In genomic region chr4:74085669-74086068, GRCh38 we compare ENCODE assay signal across 24 cellular contexts. TPM values are rescaled to one million over a fixed set of nuclear protein-coding genes. Genes with fewer than 3 reads are reported as not detected.
"Had no signal": no experiment of that assay in that cellular context is flagged by ENCODE, and none has a peak within 500 bp of the region (broad histone marks: within the 10 kb centered on the region; RNA-seq: fewer than 3 reads in every experiment).

No MANE protein-coding gene starts in this region.

- H3K36me3 ChIP-seq: esophagus squamous epithelium, neutrophil, thoracic aorta, uterus had no signal

- H3K27me3 ChIP-seq: esophagus squamous epithelium, uterus had no signal

- DNase-seq: activated CD4-positive, alpha-beta T cell treated with anti-CD3 and anti-CD28 coated beads for 36 hours; activated CD4-positive, CD25-positive, alpha-beta regulatory T cell; activated CD8-positive, alpha-beta memory T cell treated with anti-CD3 and anti-CD28 coated beads, Interleukin-2, amount 10 ng/mL, durations not matched to agents 7 days and 5 days; activated CD8-positive, alpha-beta T cell treated with anti-CD3 and anti-CD28 coated beads, Interleukin-2, amount 10 ng/mL, durations not matched to agents 7 days and 5 days; activated naive CD4-positive, alpha-beta T cell; activated T-cell treated with anti-CD3 and anti-CD28 coated beads, Interleukin-2, amount 50 U/mL, for 48 hours; anterior cingulate cortex; esophagus squamous epithelium; foreskin melanocyte; islet precursor cell; naive B cell; nephron progenitor cell; retina; stimulated activated CD4-positive, alpha-beta T cell treated with anti-CD3 and anti-CD28 coated beads, Interleukin-12 subunit alpha, Interleukin-12 subunit beta, amount 100 ng/mL, for 4 hours; stimulated activated CD4-positive, alpha-beta T cell treated with anti-CD3 and anti-CD28 coated beads, Interleukin-4, amount 100 ng/mL, for 1 hour; stimulated activated naive CD8-positive, alpha-beta T cell treated with anti-CD3 and anti-CD28 coated beads, Interleukin-15, Interleukin-2, amounts not matched to agents 100 U/mL and 50 U/mL, for 24 hours; uterus had no signal

- H3K9me3 ChIP-seq: esophagus squamous epithelium, neutrophil, thoracic aorta, uterus had no signal

- H3K4me3 ChIP-seq: esophagus squamous epithelium, skin epidermis, thoracic aorta, uterus had no signal

- H3K27ac ChIP-seq: epithelial cell of prostate, esophagus squamous epithelium, neutrophil, skin epidermis, thoracic aorta, uterus had no signal

- ATAC-seq: activated CD4-positive, alpha-beta T cell treated with anti-CD3 and anti-CD28 coated beads for 36 hours; activated CD8-positive, alpha-beta memory T cell treated with anti-CD3 and anti-CD28 coated beads, Interleukin-2, amount 10 ng/mL, durations not matched to agents 7 days and 5 days; activated CD8-positive, alpha-beta T cell treated with anti-CD3 and anti-CD28 coated beads, Interleukin-2, amount 10 ng/mL, durations not matched to agents 7 days and 5 days; sciatic nerve; stimulated activated naive CD8-positive, alpha-beta T cell treated with anti-CD3 and anti-CD28 coated beads, Interleukin-15, Interleukin-2, amounts not matched to agents 100 U/mL and 50 U/mL, for 24 hours had no signal

- FAIRE-seq: bronchial epithelial cell had no signal

- H3K4me1 ChIP-seq: esophagus squamous epithelium, uterus had no signal

RNA-seq across cellular contexts. Expression of gene CXCL2, which starts 13.3 kb away (rescaled TPM):
- total RNA-seq: activated CD4-positive, alpha-beta T cell treated with anti-CD3 and anti-CD28 coated beads for 36 hours; activated CD8-positive, alpha-beta memory T cell treated with anti-CD3 and anti-CD28 coated beads, Interleukin-2, amount 10 ng/mL, durations not matched to agents 7 days and 5 days; activated CD8-positive, alpha-beta T cell treated with anti-CD3 and anti-CD28 coated beads, Interleukin-2, amount 10 ng/mL, durations not matched to agents 7 days and 5 days; activated T-helper 2 cell treated with anti-CD3 and anti-CD28 coated beads, Interferon-gamma antibody, Interleukin-2, Interleukin-4, amounts not matched to agents 10 μg/mL and 5 μg/mL and 100 μg/mL, durations not matched to agents 14 hours and 24 hours and 36 hours had no signal

RNA-seq across cellular contexts. Expression of gene CXCL3, which starts 47.2 kb away (rescaled TPM):
- total RNA-seq: activated CD4-positive, alpha-beta T cell treated with anti-CD3 and anti-CD28 coated beads for 36 hours; activated CD8-positive, alpha-beta memory T cell treated with anti-CD3 and anti-CD28 coated beads, Interleukin-2, amount 10 ng/mL, durations not matched to agents 7 days and 5 days; activated CD8-positive, alpha-beta T cell treated with anti-CD3 and anti-CD28 coated beads, Interleukin-2, amount 10 ng/mL, durations not matched to agents 7 days and 5 days had no signal
